Comparison of ENCODE assay signal across 24 cellular contexts in the genomic region with DNA sequence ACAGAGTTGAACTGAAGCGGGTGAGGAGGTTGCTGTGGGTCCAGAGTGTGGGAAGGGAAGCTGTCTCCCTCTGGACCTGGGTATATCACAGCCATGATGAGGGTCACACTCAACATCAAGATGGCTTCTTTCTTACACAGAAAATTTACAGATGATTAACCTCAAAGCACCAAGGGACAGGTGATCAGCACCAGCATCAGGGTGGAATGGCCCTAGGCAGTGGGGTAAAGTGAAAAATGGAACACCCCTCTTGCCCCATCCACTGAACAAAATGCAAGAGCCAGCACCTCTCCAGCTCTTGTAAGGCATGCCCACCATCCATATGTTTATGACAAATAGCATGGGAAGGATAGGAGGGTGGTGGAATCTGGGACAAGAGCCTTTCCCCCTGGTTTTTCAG. TPM values are rescaled to one million over a fixed set of nuclear protein-coding genes. Genes with fewer than 3 reads are reported as not detected.
"Had no signal": no experiment of that assay in that cellular context is flagged by ENCODE, and none has a peak within 500 bp of the region (broad histone marks: within the 10 kb centered on the region; RNA-seq: fewer than 3 reads in every experiment).

No MANE protein-coding gene starts in this region.

- H3K27me3 ChIP-seq: stomach, suprapubic skin, testis, thyroid gland, tibial artery, tibial nerve, transverse colon, upper lobe of left lung, upper lobe of right lung, uterus, vagina had no signal

- H3K36me3 ChIP-seq: stomach, suprapubic skin, thoracic aorta, thyroid gland, tibial artery, tibial nerve, transverse colon, upper lobe of left lung, upper lobe of right lung, uterus, vagina had no signal

- H3K4me3 ChIP-seq: stomach, suprapubic skin, testis, thoracic aorta, thyroid gland, tibial artery, tibial nerve, transverse colon, upper lobe of left lung, upper lobe of right lung, uterus, vagina had no signal

- H3K9me3 ChIP-seq: stomach, suprapubic skin, testis, thoracic aorta, thyroid gland, tibial artery, tibial nerve, transverse colon, upper lobe of left lung, upper lobe of right lung, uterus, vagina had no signal

- H3K27ac ChIP-seq: stomach, suprapubic skin, testis, thoracic aorta, thyroid gland, tibial artery, tibial nerve, transverse colon, upper lobe of left lung, upper lobe of right lung, uterus, vagina had no signal

- H3K4me1 ChIP-seq: stomach, suprapubic skin, thyroid gland, tibial artery, transverse colon, upper lobe of left lung, upper lobe of right lung, uterus, vagina had no signal

- DNase-seq: stimulated activated CD4-positive, alpha-beta T cell treated with anti-CD3 and anti-CD28 coated beads, Interleukin-2, amount 100 ng/mL, for 48 hours; stimulated activated CD4-positive, alpha-beta T cell treated with anti-CD3 and anti-CD28 coated beads, Interleukin-4, amount 100 ng/mL, for 1 hour; stimulated activated CD4-positive, alpha-beta T cell treated with anti-CD3 and anti-CD28 coated beads, Interleukin-4, amount 100 ng/mL, for 24 hours; stimulated activated CD4-positive, alpha-beta T cell treated with anti-CD3 and anti-CD28 coated beads, Interleukin-4, amount 100 ng/mL, for 4 hours; stimulated activated CD8-positive, alpha-beta memory T cell treated with anti-CD3 and anti-CD28 coated beads, Interleukin-4, amount 100 ng/mL, for 48 hours; stimulated activated naive B cell treated with anti-CD40 and anti-IgM and Interleukin-4, amounts not matched to agents 10 μg/mL and 1 μg/mL and 100 μg/mL, for 72 hours; stimulated activated naive CD4-positive, alpha-beta T cell; stimulated activated naive CD4-positive, alpha-beta T cell treated with Interleukin-2 at 50 U/mL for 16 hours; stimulated activated naive CD8-positive, alpha-beta T cell treated with anti-CD3 and anti-CD28 coated beads, Interleukin-15, amount 100 ng/mL, for 72 hours; stimulated activated naive CD8-positive, alpha-beta T cell treated with anti-CD3 and anti-CD28 coated beads, Interleukin-15, Interleukin-2, amounts not matched to agents 100 U/mL and 50 U/mL, for 24 hours; stomach; substantia nigra; testis; thyroid gland; tibial artery; transverse colon; upper lobe of left lung; upper lobe of right lung; uterus had no signal

RNA-seq across cellular contexts. Expression of a gene that starts 40.3 kb away (rescaled TPM):
- polyA plus RNA-seq: stomach, urinary bladder had no signal
